22 cellular contexts compared by ENCODE assay signal in the genomic region with DNA sequence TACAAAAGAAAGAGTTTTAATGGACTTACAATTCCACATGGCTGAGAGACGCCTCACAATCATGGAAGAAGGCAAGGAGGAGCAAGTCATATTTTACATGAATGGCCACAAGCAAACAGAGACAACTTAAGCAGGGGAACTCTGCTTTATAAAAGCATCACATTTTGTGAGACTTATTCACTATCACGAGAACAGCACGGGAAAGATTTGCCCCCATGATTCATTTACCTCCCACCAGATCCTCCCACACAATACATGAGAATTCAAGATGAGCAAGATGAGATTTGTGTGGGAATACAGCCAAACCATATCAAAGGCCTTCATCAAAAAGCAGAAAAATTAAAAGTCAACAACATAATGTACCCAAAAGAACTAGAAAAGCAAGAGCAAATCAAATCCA.
"Had no signal": no experiment of that assay in that cellular context is flagged by ENCODE, and none has a peak within 500 bp of the region (broad histone marks: within the 10 kb centered on the region; RNA-seq: fewer than 3 reads in every experiment).

No MANE protein-coding gene starts in this region.

- H3K27me3 ChIP-seq: neutrophil, pancreas, right lobe of liver, sigmoid colon, stomach, thyroid gland, tibial nerve, upper lobe of left lung, vagina had no signal

- DNase-seq: naive thymus-derived CD8-positive, alpha-beta T cell; nephron progenitor cell; pancreas; right cardiac atrium; right lobe of liver; sigmoid colon; small intestine; stimulated activated CD4-positive, alpha-beta T cell treated with anti-CD3 and anti-CD28 coated beads, Interleukin-15, amount 100 ng/mL, for 24 hours; stimulated activated CD4-positive, alpha-beta T cell treated with anti-CD3 and anti-CD28 coated beads, Interleukin-2, amount 100 ng/mL, for 24 hours; stimulated activated CD4-positive, alpha-beta T cell treated with anti-CD3 and anti-CD28 coated beads, Interleukin-2, amount 100 ng/mL, for 48 hours; stimulated activated CD4-positive, alpha-beta T cell treated with anti-CD3 and anti-CD28 coated beads, Interleukin-4, amount 100 ng/mL, for 24 hours; stimulated activated naive B cell treated with anti-CD40 and anti-IgM and Interleukin-4, amounts not matched to agents 10 μg/mL and 1 μg/mL and 100 μg/mL, for 72 hours; stimulated activated naive CD4-positive, alpha-beta T cell treated with Interleukin-2 at 50 U/mL for 16 hours; stomach; thyroid gland; trophoblast cell; upper lobe of left lung had no signal

- H3K36me3 ChIP-seq: neutrophil, pancreas, prostate gland, right lobe of liver, sigmoid colon, stomach, thoracic aorta, thyroid gland, tibial nerve, upper lobe of left lung, vagina had no signal

- H3K4me3 ChIP-seq: pancreas, prostate gland, right lobe of liver, sigmoid colon, stomach, thoracic aorta, thyroid gland, tibial nerve, upper lobe of left lung, vagina had no signal

- H3K27ac ChIP-seq: neutrophil, pancreas, prostate gland, right lobe of liver, sigmoid colon, stomach, thoracic aorta, thyroid gland, tibial nerve, upper lobe of left lung, vagina had no signal

- H3K4me1 ChIP-seq: pancreas, prostate gland, right lobe of liver, sigmoid colon, stomach, thyroid gland, tibial nerve, upper lobe of left lung, vagina had no signal

- H3K9me3 ChIP-seq: neutrophil, pancreas, prostate gland, right lobe of liver, thyroid gland, vagina had no signal
